Comparison of ENCODE assay signal across 11 cellular contexts in genomic region chr10:6542999-6543430, GRCh38. TPM values are rescaled to one million over a fixed set of nuclear protein-coding genes. Genes with fewer than 3 reads are reported as not detected.
A peak's percentile ranks its signal among the peaks of the same experiment; 100 is the strongest.
DNase-seq lines count a peak whose midpoint lies in the region; ATAC-seq and TF ChIP-seq lines count a peak whose summit lies in the region.
"Had no signal": no experiment of that assay in that cellular context is flagged by ENCODE, and none has a peak within 500 bp of the region (broad histone marks: within the 10 kb centered on the region; RNA-seq: fewer than 3 reads in every experiment).

No MANE protein-coding gene starts in this region.

- TF ChIP-seq CTCF in lower lobe of right lung (IDR thresholded peaks at IDR 0.05) = no peak

- H3K4me3 ChIP-seq in CD8-positive, alpha-beta memory T cell (ENCODE audit: low read length) = peak overlapping the region; percentile 53
- peak overlapping the region; percentile 27 for H3K4me3 ChIP-seq in lower lobe of right lung
- H3K4me3 ChIP-seq: tibial artery had no signal

- ATAC-seq in lower lobe of right lung (peak; percentile 58 to 61), GM19397 (IDR thresholded peaks at IDR 0.05; ENCODE audit: unreplicated experiment) (no peak)

- H3K36me3 ChIP-seq in CD8-positive, alpha-beta memory T cell (ENCODE audit: insufficient read depth, low read length) = no peaks in the 10 kb centered on the region
- H3K36me3 ChIP-seq in KOPT-K1 (ENCODE audit: insufficient read depth, low read length) (no peaks in the 10 kb centered on the region), lower lobe of right lung (no peaks in the 10 kb centered on the region)
- H3K36me3 ChIP-seq: tibial artery had no signal

- peak overlapping the region; percentile 96 to 100 (median 100) for H3K27ac Mint-ChIP-seq in CD8-positive, alpha-beta memory T cell
- H3K27ac Mint-ChIP-seq in activated T-cell treated with anti-CD3 and anti-CD28 coated beads, Interleukin-2, amount 50 U/mL, for 24 hours = peak overlapping the region; percentile 99

- no peaks in the 10 kb centered on the region for H3K27me3 ChIP-seq in CD8-positive, alpha-beta memory T cell (ENCODE audit: insufficient read depth, low read length, poor library complexity, severe bottlenecking)
- H3K27me3 ChIP-seq in lower lobe of right lung (ENCODE audit: low read depth) = no peaks in the 10 kb centered on the region
- H3K27me3 ChIP-seq: tibial artery had no signal

- peak overlapping the region; percentile 66 for H3K27ac ChIP-seq in CD8-positive, alpha-beta memory T cell (ENCODE audit: low read depth, low read length)
- peak overlapping the region; percentile 97 for H3K27ac ChIP-seq in KOPT-K1 (ENCODE audit: low read depth, low read length, poor library complexity, severe bottlenecking)
- H3K27ac ChIP-seq in lower lobe of right lung = peak overlapping the region; percentile 62
- H3K27ac ChIP-seq: parathyroid adenoma, tibial artery had no signal

- CTCF ChIA-PET in CD8-positive, alpha-beta memory T cell (lab: Charles Lee) = interaction anchor here (1.0 to 3.0 kb wide), 12 partner anchors 9 to 70 kb away, joined by 3 to 20 read pairs (median 4); no protein-coding TSS in a partner anchor

- no peaks in the 10 kb centered on the region for H3K9me3 ChIP-seq in CD8-positive, alpha-beta memory T cell (ENCODE audit: low read length)
- H3K9me3 ChIP-seq in KOPT-K1 (ENCODE audit: insufficient read depth, low read length, poor library complexity, severe bottlenecking) (no peaks in the 10 kb centered on the region), lower lobe of right lung (no peaks in the 10 kb centered on the region)
- H3K9me3 ChIP-seq: Caco-2, tibial artery had no signal

- POLR2A ChIA-PET in CD8-positive, alpha-beta memory T cell (lab: Charles Lee) = interaction anchor here (0.6 to 2.8 kb wide), 13 partner anchors 9 to 60 kb away, joined by 3 to 27 read pairs (median 4); no protein-coding TSS in a partner anchor

- intact Hi-C loops in lower lobe of right lung (cut with DNase I) = no loop called here

- H3K4me1 ChIP-seq in CD8-positive, alpha-beta memory T cell (ENCODE audit: insufficient read depth, low read length) = peaks cover 77% of the 10 kb centered on the region
- peaks cover 14% of the 10 kb centered on the region for H3K4me1 ChIP-seq in lower lobe of right lung
- H3K4me1 ChIP-seq: Caco-2, parathyroid adenoma, tibial artery had no signal

- peaks cover 70 to 86% (median 77%) of the 10 kb centered on the region in 3 donors for H3K4me1 Mint-ChIP-seq in CD8-positive, alpha-beta memory T cell
- peaks cover 86% of the 10 kb centered on the region for H3K4me1 Mint-ChIP-seq in activated T-cell treated with anti-CD3 and anti-CD28 coated beads, Interleukin-2, amount 50 U/mL, for 24 hours (ENCODE audit: low read depth)

- peak overlapping the region; percentile 77 to 96 (median 93) for H3K4me3 Mint-ChIP-seq in CD8-positive, alpha-beta memory T cell
- H3K4me3 Mint-ChIP-seq in activated T-cell treated with anti-CD3 and anti-CD28 coated beads, Interleukin-2, amount 50 U/mL, for 24 hours = peak overlapping the region; percentile 86

- DNase-seq in CD8-positive, alpha-beta memory T cell = peak; percentile 18 to 81 (median 70)
- DNase-seq in activated T-cell treated with anti-CD3 and anti-CD28 coated beads, Interleukin-2, amount 50 U/mL, for 24 hours = peak; percentile 64
- DNase-seq in lower lobe of right lung (no peak), cerebellar cortex (ENCODE audit: low spot score) (no peak), COLO829 (ENCODE audit: low spot score) (no peak), glomerular visceral epithelial cell (ENCODE audit: extremely low spot score) (no peak)
- DNase-seq: Caco-2, tibial artery had no signal

- peaks cover 0 to 1% of the 10 kb centered on the region in 2 donors for H3K27me3 Mint-ChIP-seq in CD8-positive, alpha-beta memory T cell
- no peaks in the 10 kb centered on the region for H3K27me3 Mint-ChIP-seq in activated T-cell treated with anti-CD3 and anti-CD28 coated beads, Interleukin-2, amount 50 U/mL, for 24 hours

- no peaks in the 10 kb centered on the region for H3K9me3 Mint-ChIP-seq in CD8-positive, alpha-beta memory T cell
- no peaks in the 10 kb centered on the region for H3K9me3 Mint-ChIP-seq in activated T-cell treated with anti-CD3 and anti-CD28 coated beads, Interleukin-2, amount 50 U/mL, for 24 hours

- peaks cover 4 to 15% (median 10%) of the 10 kb centered on the region in 3 donors for H3K36me3 Mint-ChIP-seq in CD8-positive, alpha-beta memory T cell
- H3K36me3 Mint-ChIP-seq in activated T-cell treated with anti-CD3 and anti-CD28 coated beads, Interleukin-2, amount 50 U/mL, for 24 hours (ENCODE audit: low read depth) = peaks cover 24% of the 10 kb centered on the region

RNA-seq across cellular contexts. Expression of gene PRKCQ, which starts 37.1 kb away (rescaled TPM):
- total RNA-seq in CD8-positive, alpha-beta memory T cell = 10 to 100 TPM; 44.1 to 46.7 TPM
- 55.3 TPM for polyA plus RNA-seq in CD8-positive, alpha-beta memory T cell
- total RNA-seq in lower lobe of right lung = 8.1 TPM

Comparison
In these comparisons a context has a peak if more than half of its experiments do, and no peak if none do; other contexts are left out.
1. DNase-seq: peak in CD8-positive, alpha-beta memory T cell (5 of 5) and activated T-cell treated with anti-CD3 and anti-CD28 coated beads, Interleukin-2, amount 50 U/mL, for 24 hours (single experiment); none in lower lobe of right lung (single experiment), cerebellar cortex (single experiment), COLO829 (single experiment) and glomerular visceral epithelial cell (single experiment).
2. Peak in every context shown above with its lines, with median percentiles within 50 percentile points of each other: H3K27ac ChIP-seq.